1 cellular context compared by ENCODE assay signal in the genomic region with DNA sequence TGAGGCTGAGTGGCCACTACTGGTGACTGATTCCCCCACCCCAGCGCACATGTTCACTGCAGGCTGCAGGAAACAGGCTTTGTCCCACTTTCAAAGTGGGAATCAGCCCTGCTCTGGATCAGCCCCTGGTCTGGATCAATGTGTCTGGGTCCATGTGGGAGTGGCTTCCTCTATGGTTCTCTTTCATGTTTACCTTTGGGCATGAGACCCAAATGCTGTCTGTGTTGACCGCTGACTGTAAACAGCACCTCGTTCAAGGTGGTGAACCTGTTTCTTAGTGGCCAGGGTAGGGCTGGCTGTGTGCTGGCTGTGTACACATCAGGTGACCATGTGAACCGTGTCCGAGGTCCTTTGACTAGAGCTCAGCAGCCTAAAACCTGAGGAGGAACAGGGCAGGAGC.
TF ChIP-seq lines count a peak whose summit lies in the region.

No MANE protein-coding gene starts in this region.

TF ChIP-seq in GM12891, 5 proteins besides CTCF, POLR2A, EP300 and RAD21:
- TF ChIP-seq TAF1 (IDR thresholded peaks at IDR 0.05; ENCODE audit: low read depth, low read length) (no peak), POLR2AphosphoS5 (IDR thresholded peaks at IDR 0.05; ENCODE audit: low read depth, low read length) (no peak), SPI1 (IDR thresholded peaks at IDR 0.05; ENCODE audit: low read depth, low read length) (no peak), PAX5 (IDR thresholded peaks at IDR 0.05; ENCODE audit: insufficient read depth, low read length, severe bottlenecking) (no peak), POU2F2 (IDR thresholded peaks at IDR 0.05; ENCODE audit: low read depth, low read length) (no peak)
TF ChIP-seq in GM12891: peak in this region for 0.
